Comparison of ENCODE assay signal across 23 cellular contexts in the genomic region with DNA sequence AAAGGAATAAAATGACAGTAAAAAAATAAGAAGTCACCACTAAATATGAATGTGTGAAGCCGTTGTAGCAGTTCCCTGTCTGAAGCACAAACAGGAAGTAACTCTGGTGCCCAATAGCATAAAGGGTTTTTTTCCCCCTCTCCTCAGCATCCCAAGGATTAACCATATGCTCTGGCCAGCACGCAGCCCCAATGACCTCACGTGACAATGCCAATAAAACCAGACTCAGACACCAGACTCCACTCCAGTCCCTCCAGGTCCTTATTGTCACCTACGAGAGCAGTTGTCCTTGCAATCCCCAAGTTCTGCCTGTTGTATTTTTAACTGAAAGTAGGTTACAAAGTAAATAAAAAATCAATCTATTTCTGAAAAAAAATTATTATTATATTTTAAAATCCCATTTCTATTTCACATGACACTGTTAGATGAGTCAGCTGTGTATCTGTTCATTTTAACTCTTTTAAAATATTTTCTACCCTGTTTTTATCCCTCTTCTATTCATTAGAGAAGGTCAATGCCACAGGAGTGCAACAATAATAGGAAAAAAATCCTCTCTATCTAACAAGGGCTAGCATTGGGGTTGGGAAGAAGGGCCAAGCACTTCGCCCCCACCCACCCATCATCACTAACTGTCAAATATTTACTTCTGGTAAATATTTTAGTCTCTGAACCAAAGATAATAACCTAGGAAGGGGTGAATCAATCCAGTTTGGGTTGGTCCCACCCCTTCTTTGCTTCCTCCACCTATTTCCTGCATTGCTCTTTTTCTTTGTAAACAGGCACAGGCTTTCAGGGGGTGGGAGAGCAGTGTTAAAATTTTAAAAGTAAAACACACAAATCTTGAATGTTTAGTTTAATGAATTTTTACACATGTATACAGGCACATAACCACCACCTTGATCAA. TPM values are rescaled to one million over a fixed set of nuclear protein-coding genes. Genes with fewer than 3 reads are reported as not detected.
DNase-seq lines count a peak whose midpoint lies in the region; TF ChIP-seq lines count a peak whose summit lies in the region.
"Had no signal": no experiment of that assay in that cellular context is flagged by ENCODE, and none has a peak within 500 bp of the region (broad histone marks: within the 10 kb centered on the region; RNA-seq: fewer than 3 reads in every experiment).

No MANE protein-coding gene starts in this region.

- H3K4me1 Mint-ChIP-seq in mesothelial cell of epicardium (peaks cover 29% of the 10 kb centered on the region), endothelial cell (ENCODE audit: unreplicated experiment) (peaks cover 17% of the 10 kb centered on the region)

- peak overlapping the region; percentile 30 for H3K27ac Mint-ChIP-seq in mesothelial cell of epicardium
- H3K27ac Mint-ChIP-seq in endothelial cell (ENCODE audit: unreplicated experiment) = no peak overlapping the region
- H3K27ac Mint-ChIP-seq: activated naive CD8-positive, alpha-beta T cell treated with anti-CD3 and anti-CD28 coated beads, Interleukin-2, amount 50 U/mL, for 24 hours; brain had no signal

- H3K36me3 Mint-ChIP-seq in mesothelial cell of epicardium (no peaks in the 10 kb centered on the region), endothelial cell (ENCODE audit: low read depth, unreplicated experiment) (no peaks in the 10 kb centered on the region)
- H3K36me3 Mint-ChIP-seq: brain had no signal

- H3K4me1 ChIP-seq in SJCRH30 = no peaks in the 10 kb centered on the region; the same call in 1 of the 2 replicates
- H3K4me1 ChIP-seq: uterus had no signal

- H3K9me3 Mint-ChIP-seq in mesothelial cell of epicardium (no peaks in the 10 kb centered on the region), endothelial cell (ENCODE audit: unreplicated experiment) (no peaks in the 10 kb centered on the region)

- H3K27me3 ChIP-seq in SJCRH30 = no peaks in the 10 kb centered on the region; the same call in 1 of the 2 replicates

- H3K4me3 Mint-ChIP-seq in mesothelial cell of epicardium (no peak overlapping the region), endothelial cell (ENCODE audit: unreplicated experiment) (no peak overlapping the region)
- H3K4me3 Mint-ChIP-seq: activated naive CD8-positive, alpha-beta T cell treated with anti-CD3 and anti-CD28 coated beads, Interleukin-2, amount 50 U/mL, for 24 hours; brain had no signal

- no peak overlapping the region for H3K4me3 ChIP-seq in SJCRH30
- H3K4me3 ChIP-seq: uterus had no signal

- H3K27me3 Mint-ChIP-seq in mesothelial cell of epicardium (ENCODE audit: low read depth) (peaks cover 85% of the 10 kb centered on the region), endothelial cell (ENCODE audit: unreplicated experiment) (peaks cover 22% of the 10 kb centered on the region)

- peak; percentile 15 for DNase-seq in NOMO-1 treated with DMSO at 0.1 percent for 48 hours (lab: John Stamatoyannopoulos, UW; ENCODE audit: unreplicated experiment)
- no peak for DNase-seq in NOMO-1 treated with dmso at 0.1 percent for 144 hours (lab: John Stamatoyannopoulos, UW; ENCODE audit: unreplicated experiment)
- peak; percentile 76 for DNase-seq in NCI-H2029 (lab: John Stamatoyannopoulos, UW)
- peak; percentile 41 to 64 for DNase-seq in SJCRH30
- no peak for DNase-seq in mesothelial cell of epicardium (ENCODE audit: low spot score in 2 of 2, unreplicated experiment in 2 of 2)
- DNase-seq in endothelial cell (ENCODE audit: low spot score) = no peak
- DNase-seq in HCEC 1CT = no peak
- DNase-seq in EL = no peak
- DNase-seq: activated CD4-positive, alpha-beta T cell treated with anti-CD3 and anti-CD28 coated beads for 48 hours; activated CD8-positive, alpha-beta memory T cell treated with anti-CD3 and anti-CD28 coated beads, Interleukin-2, amount 50 U/mL, for 4 hours; activated effector memory CD4-positive, alpha-beta T cell treated with Interleukin-2 at 50 U/mL for 16 hours; activated naive CD8-positive, alpha-beta T cell treated with anti-CD3 and anti-CD28 coated beads, Interleukin-2, amount 50 U/mL, for 24 hours; C1 segment of cervical spinal cord; DMS 273 treated with DMSO at 0.1 percent for 48 hours; left ventricle myocardium superior; NCI-H1436; NCI-H2227 treated with DMSO at 0.1 percent for 48 hours; substantia nigra; T1000; uterus had no signal

- H3K9me3 ChIP-seq in SJCRH30 (replicated peaks) = no peaks in the 10 kb centered on the region; the same call in 1 of the 2 replicates
- H3K9me3 ChIP-seq: neutrophil, uterus had no signal

- H3K36me3 ChIP-seq in SJCRH30 = no peaks in the 10 kb centered on the region
- H3K36me3 ChIP-seq: neutrophil, uterus had no signal

- TF ChIP-seq CTCF in mesothelial cell of epicardium (IDR thresholded peaks at IDR 0.05; ENCODE audit: unreplicated experiment) = no peak
- TF ChIP-seq CTCF in endothelial cell (IDR thresholded peaks at IDR 0.05; ENCODE audit: unreplicated experiment) = no peak

- no peak overlapping the region for H3K27ac ChIP-seq in SJCRH30
- H3K27ac ChIP-seq: neutrophil, uterus had no signal

RNA-seq across cellular contexts. Expression of a gene that starts 6.6 kb away (rescaled TPM):
- not detected in 2 replicates for total RNA-seq in SJCRH30 (2014; rRNA removed; shearing (Covaris generic))
- total RNA-seq in mesothelial cell of epicardium = 14.0 to 16.8 TPM (median 15.2 TPM) in 3 replicates
- total RNA-seq in endothelial cell (ENCODE audit: unreplicated experiment) = not detected
- total RNA-seq: left ventricle myocardium superior, OCI-LY7, uterus had no signal

RNA-seq across cellular contexts. Expression of a gene that starts 7.2 kb away (rescaled TPM):
- total RNA-seq in SJCRH30 (2014; rRNA removed; shearing (Covaris generic)) = 0.56 and 0.59 TPM in 2 replicates
- 7.3 to 8.5 TPM (median 7.9 TPM) in 3 replicates for total RNA-seq in mesothelial cell of epicardium
- total RNA-seq in endothelial cell (ENCODE audit: unreplicated experiment) = not detected
- total RNA-seq: left ventricle myocardium superior, OCI-LY7, uterus had no signal

RNA-seq across cellular contexts. Expression of a gene that starts 12.8 kb away (rescaled TPM):
- total RNA-seq in SJCRH30 (2014; rRNA removed; shearing (Covaris generic)) = 8.3 and 9.2 TPM in 2 replicates
- 26.4 to 26.9 TPM (median 26.8 TPM) in 3 replicates for total RNA-seq in mesothelial cell of epicardium
- total RNA-seq in endothelial cell (ENCODE audit: unreplicated experiment) = not detected
- total RNA-seq: left ventricle myocardium superior, OCI-LY7, uterus had no signal

Comparison
In these comparisons a context has a peak if more than half of its experiments do, and no peak if none do; other contexts are left out.
1. DNase-seq: peak in NOMO-1 treated with DMSO at 0.1 percent for 48 hours (single experiment), NCI-H2029 (single experiment) and SJCRH30 (2 of 2); none in NOMO-1 treated with dmso at 0.1 percent for 144 hours (single experiment), mesothelial cell of epicardium (0 of 2), endothelial cell (single experiment), HCEC 1CT (single experiment) and EL (single experiment).
2. RNA of a gene that starts 6.6 kb away (total RNA-seq): 14.0 to 16.8 TPM in mesothelial cell of epicardium; not detected in SJCRH30 and not detected in endothelial cell (single experiment); every median in the first group is over 10 times any median in the second.